8 cellular contexts compared by ENCODE assay signal in genomic region chr4:89000844-89001360, GRCh38. TPM values are rescaled to one million over a fixed set of nuclear protein-coding genes. Genes with fewer than 3 reads are reported as not detected.
DNase-seq lines count a peak whose midpoint lies in the region; FAIRE-seq and TF ChIP-seq lines count a peak whose summit lies in the region.

No MANE protein-coding gene starts in this region.

- H3K79me2 ChIP-seq in GM23248 (ENCODE audit: insufficient read depth) (no peaks in the 10 kb centered on the region), astrocyte (ENCODE audit: insufficient read depth, low read length) (no peaks in the 10 kb centered on the region)

- H3K36me3 Mint-ChIP-seq in astrocyte (ENCODE audit: low read depth, unreplicated experiment) = peaks cover 7% of the 10 kb centered on the region

- peak overlapping the region; percentile 13 for H3K27ac Mint-ChIP-seq in astrocyte (ENCODE audit: unreplicated experiment)

- in situ Hi-C loops in GM23248 (cut with MboI) = no loop called here

- DNase-seq in GM23248 (peak; percentile 37), NCI-H2029 treated with DMSO at 0.1 percent for 48 hours (lab: John Stamatoyannopoulos, UW) (peak; percentile 94), astrocyte (ENCODE audit: low read depth) (peak; percentile 58), mesenchymal stem cell (peak; percentile 74), DMS114 treated with DMSO at 0.1 percent for 48 hours (lab: John Stamatoyannopoulos, UW; ENCODE audit: unreplicated experiment) (no peak), ecto neural progenitor cell (ENCODE audit: low spot score) (no peak)
- no peak for DNase-seq in activated T-cell treated with anti-CD3 and anti-CD28 coated beads, Interleukin-2, amount 50 U/mL, for 48 hours
- DNase-seq in NK-92 treated with Interleukin-12 subunit alpha and Interleukin-12 subunit beta, amount 100 ng/mL, for 24 hours (lab: John Stamatoyannopoulos, UW) = no peak

- H3K4me1 Mint-ChIP-seq in astrocyte (ENCODE audit: low read depth, unreplicated experiment) = peaks cover 8% of the 10 kb centered on the region

- TF ChIP-seq CTCF in astrocyte (IDR thresholded peaks at IDR 0.05; ENCODE audit: insufficient read depth, low read depth, low read length) = no peak

- H3K36me3 ChIP-seq in GM23248 (ENCODE audit: low read depth) (no peaks in the 10 kb centered on the region), astrocyte (ENCODE audit: insufficient read depth, low read length) (no peaks in the 10 kb centered on the region), mesenchymal stem cell (ENCODE audit: control insufficient read depth in 1 of 2, insufficient read depth in 2 of 2, low read depth in 1 of 2, low read length in 2 of 2) (peaks cover 0 to under 1% of the 10 kb centered on the region in 2 experiments)

- H3K9me3 Mint-ChIP-seq in astrocyte (ENCODE audit: unreplicated experiment) = peaks cover 2% of the 10 kb centered on the region

- no peak overlapping the region for H3K27ac ChIP-seq in GM23248
- H3K27ac ChIP-seq in astrocyte (ENCODE audit: low read depth, low read length) = no peak overlapping the region
- H3K27ac ChIP-seq in mesenchymal stem cell (ENCODE audit: low read length, poor library complexity, severe bottlenecking) = no peak overlapping the region

- FAIRE-seq in astrocyte (lab: Jason Lieb, UNC) = peak; percentile 71

- H2AFZ ChIP-seq in GM23248 = no peak overlapping the region
- no peak overlapping the region for H2AFZ ChIP-seq in astrocyte (ENCODE audit: low read depth, low read length)
- H2AFZ ChIP-seq in mesenchymal stem cell (ENCODE audit: low read depth, low read length) = no peak overlapping the region

- no peak overlapping the region for H3K23ac ChIP-seq in mesenchymal stem cell (ENCODE audit: low read length in 2 of 2)

- no peaks in the 10 kb centered on the region for H3K9me3 ChIP-seq in GM23248 (ENCODE audit: low read depth)
- H3K9me3 ChIP-seq in astrocyte (ENCODE audit: insufficient read depth, low read depth, low read length) = no peaks in the 10 kb centered on the region
- H3K9me3 ChIP-seq in mesenchymal stem cell (ENCODE audit: control insufficient read depth, low read length) = no peaks in the 10 kb centered on the region

- no peak overlapping the region for H2BK5ac ChIP-seq in mesenchymal stem cell (ENCODE audit: low read depth, low read length, poor library complexity, severe bottlenecking)

- H3K27me3 Mint-ChIP-seq in astrocyte (ENCODE audit: low read depth, unreplicated experiment) = no peaks in the 10 kb centered on the region

- H4K91ac ChIP-seq in mesenchymal stem cell (ENCODE audit: low read length) = no peak overlapping the region

- H3K14ac ChIP-seq in mesenchymal stem cell (ENCODE audit: low read length in 2 of 2) = no peak overlapping the region

- H3K9ac ChIP-seq in GM23248 = no peak overlapping the region
- no peak overlapping the region for H3K9ac ChIP-seq in astrocyte (ENCODE audit: low read length)
- H3K9ac ChIP-seq in mesenchymal stem cell (ENCODE audit: low read length) = no peak overlapping the region

- no peak overlapping the region for H2BK15ac ChIP-seq in mesenchymal stem cell (ENCODE audit: low read depth, poor library complexity, severe bottlenecking)

- H4K20me1 ChIP-seq in GM23248 (ENCODE audit: insufficient read depth) = no peaks in the 10 kb centered on the region
- no peaks in the 10 kb centered on the region for H4K20me1 ChIP-seq in astrocyte (ENCODE audit: insufficient read depth, low read length)

- H3K79me1 ChIP-seq in mesenchymal stem cell (replicated peaks; ENCODE audit: low read length, poor library complexity, severe bottlenecking) = no peaks in the 10 kb centered on the region

- H3K4me2 ChIP-seq in GM23248 (ENCODE audit: unreplicated experiment) = no peak overlapping the region
- H3K4me2 ChIP-seq in astrocyte (ENCODE audit: low read length) = no peak overlapping the region
- no peak overlapping the region for H3K4me2 ChIP-seq in mesenchymal stem cell (ENCODE audit: low read length, poor library complexity, severe bottlenecking)

- no peak overlapping the region for H2AK5ac ChIP-seq in mesenchymal stem cell (ENCODE audit: low read length, severe bottlenecking)

- no peak overlapping the region for H4K8ac ChIP-seq in mesenchymal stem cell (ENCODE audit: low read length)

- H3K4me1 ChIP-seq in GM23248 (ENCODE audit: insufficient read depth) (no peaks in the 10 kb centered on the region), astrocyte (ENCODE audit: insufficient read depth, low read length) (no peaks in the 10 kb centered on the region), mesenchymal stem cell (ENCODE audit: control insufficient read depth, insufficient read depth, low read depth, low read length) (no peaks in the 10 kb centered on the region)

- H2BK12ac ChIP-seq in mesenchymal stem cell (ENCODE audit: low read length in 2 of 2) = no peak overlapping the region

- H3F3A ChIP-seq in GM23248 (ENCODE audit: insufficient read depth) = no peaks in the 10 kb centered on the region

- H2BK120ac ChIP-seq in mesenchymal stem cell (ENCODE audit: low read depth, low read length) = no peak overlapping the region

- no peaks in the 10 kb centered on the region for H3K27me3 ChIP-seq in GM23248 (replicated peaks; ENCODE audit: insufficient read depth)
- H3K27me3 ChIP-seq in astrocyte (ENCODE audit: insufficient read depth, low read length) = no peaks in the 10 kb centered on the region
- no peaks in the 10 kb centered on the region for H3K27me3 ChIP-seq in mesenchymal stem cell (ENCODE audit: control insufficient read depth in 1 of 2, insufficient read depth in 1 of 2, low read length in 2 of 2)

- 94 to 96% methylated on average over 3 of the region's 3 CpGs for WGBS in GM23248 (ENCODE audit: low coverage in 1 of 2, low lambda C conversion rate in 2 of 2, missing lambda C conversion rate in 2 of 2), 2 experiments
- whole genome bisulfite sequencing in mesenchymal stem cell = 100% methylated on average over 1 of the region's 3 CpGs

- H3K9me2 ChIP-seq in GM23248 (ENCODE audit: insufficient read depth) = no peaks in the 10 kb centered on the region

- H3K4me3 ChIP-seq in GM23248 = no peak overlapping the region
- no peak overlapping the region for H3K4me3 ChIP-seq in astrocyte (ENCODE audit: insufficient read depth, low read depth, low read length)
- no peak overlapping the region for H3K4me3 ChIP-seq in mesenchymal stem cell (ENCODE audit: insufficient read depth in 1 of 2, low read depth in 1 of 2, low read length in 2 of 2)

- no peak overlapping the region for H3K18ac ChIP-seq in mesenchymal stem cell (ENCODE audit: low read depth in 1 of 2, low read length in 2 of 2)

- no peak overlapping the region for H3K4ac ChIP-seq in mesenchymal stem cell (ENCODE audit: low read depth in 1 of 2, low read length in 2 of 2)

- H3K4me3 Mint-ChIP-seq in astrocyte (ENCODE audit: unreplicated experiment) = no peak overlapping the region

RNA-seq across cellular contexts. Expression of gene FAM13A, which starts 56.1 kb away (rescaled TPM):
- 6.6 and 7.8 TPM in 2 replicates for total RNA-seq in GM23248 (2014; rRNA removed; shearing (Covaris generic))
- polyA plus RNA-seq in GM23248 (2016; fragmentation: Nextera tagmentation; extraction: Ambion mirVana) = 5.3 and 5.5 TPM in 2 replicates
- total RNA-seq in astrocyte = 12.0 and 13.1 TPM in 2 replicates
- 9.8 TPM for polyA plus RNA-seq in mesenchymal stem cell (2013, experiment 1 of 2)
- 10.2 TPM for polyA plus RNA-seq in mesenchymal stem cell (2013, experiment 2 of 2)

Comparison
In these comparisons a context has a peak if more than half of its experiments do, and no peak if none do; other contexts are left out.
1. DNase-seq: peak in GM23248 (single experiment), NCI-H2029 treated with DMSO at 0.1 percent for 48 hours (single experiment), astrocyte (single experiment) and mesenchymal stem cell (single experiment); none in activated T-cell treated with anti-CD3 and anti-CD28 coated beads, Interleukin-2, amount 50 U/mL, for 48 hours (0 of 2), DMS114 treated with DMSO at 0.1 percent for 48 hours (single experiment), NK-92 treated with Interleukin-12 subunit alpha and Interleukin-12 subunit beta, amount 100 ng/mL, for 24 hours (single experiment) and ecto neural progenitor cell (single experiment).